ENCODE assay signal across 16 cellular contexts in genomic region chr15:95086543-95087252, GRCh38.
DNase-seq lines count a peak whose midpoint lies in the region; ATAC-seq and TF ChIP-seq lines count a peak whose summit lies in the region.
"Had no signal": no experiment of that assay in that cellular context is flagged by ENCODE, and none has a peak within 500 bp of the region (broad histone marks: within the 10 kb centered on the region; RNA-seq: fewer than 3 reads in every experiment).

No MANE protein-coding gene starts in this region.

- no TSS peak for BruUV-seq in OCI-LY7 (replicated peaks; lab: Mats Ljungman, UMichigan)

- DNase-seq in AG09309 (ENCODE audit: low read depth) (peak; percentile 8), HT1080 (ENCODE audit: low read depth) (peak; percentile 67), dedifferentiated amniotic fluid mesenchymal stem cell (ENCODE audit: extremely low spot score) (peak; percentile 53), left lung (no peak), OCI-LY7 (ENCODE audit: low spot score) (no peak)
- DNase-seq in activated T-cell treated with anti-CD3 and anti-CD28 coated beads, Interleukin-2, amount 50 U/mL, for 48 hours, result no peak
- DNase-seq: activated T-cell treated with anti-CD3 and anti-CD28 coated beads, Interleukin-2, amount 50 U/mL, for 72 hours; gastrocnemius medialis; GOT3; NCI-H446 treated with DMSO at 0.1 percent for 48 hours; SIG-M5; WERI-Rb-1 had no signal

- CTCF ChIA-PET in OCI-LY7 (lab: Charles Lee; ENCODE audit: unreplicated experiment), result interaction anchor here (0.5 kb wide), 1 partner anchor 51 kb away, joined by 4 read pairs; no protein-coding TSS in a partner anchor

- H3K27ac ChIP-seq in left lung, result peak overlapping the region; percentile 4 to 14
- H3K27ac ChIP-seq in OCI-LY7 (ENCODE audit: low read depth, low read length, poor library complexity, severe bottlenecking), result no peak overlapping the region
- H3K27ac ChIP-seq: gastrocnemius medialis, prostate gland, suprapubic skin, WERI-Rb-1 had no signal

- H3K4me2 ChIP-seq in OCI-LY7 (ENCODE audit: low read length), result no peak overlapping the region

- H3K4me1 ChIP-seq in left lung, result peaks cover 0 to 3% of the 10 kb centered on the region in 2 donors
- H3K4me1 ChIP-seq in OCI-LY7 (ENCODE audit: insufficient read depth, low read length, poor library complexity, severe bottlenecking), result no peaks in the 10 kb centered on the region
- H3K4me1 ChIP-seq: gastrocnemius medialis, prostate gland, suprapubic skin had no signal

- no peak for TF ChIP-seq CTCF in AG09309 (IDR thresholded peaks at IDR 0.05; ENCODE audit: control insufficient read depth, insufficient read depth, low read depth, low read length, missing control alignments)
- no peak for TF ChIP-seq CTCF in left lung (IDR thresholded peaks at IDR 0.05)
- TF ChIP-seq CTCF in OCI-LY7 (conservative IDR thresholded peaks at IDR 0.05; ENCODE audit: low read length), result no peak

- H3K9me3 ChIP-seq in left lung, result no peaks in the 10 kb centered on the region
- H3K9me3 ChIP-seq in OCI-LY7 (ENCODE audit: low read length), result no peaks in the 10 kb centered on the region
- H3K9me3 ChIP-seq: gastrocnemius medialis, prostate gland, suprapubic skin had no signal

- H3K27me3 ChIP-seq in left lung, result no peaks in the 10 kb centered on the region
- H3K27me3 ChIP-seq: gastrocnemius medialis, suprapubic skin had no signal

- H2AFZ ChIP-seq in OCI-LY7 (ENCODE audit: low read length), result no peak overlapping the region

- ATAC-seq in left lung, result peak; percentile 36
- no peak for ATAC-seq in HG03135 (IDR thresholded peaks at IDR 0.05; ENCODE audit: unreplicated experiment)
- ATAC-seq in HG02623 (IDR thresholded peaks at IDR 0.05; ENCODE audit: unreplicated experiment), result no peak
- ATAC-seq: activated T-cell treated with anti-CD3 and anti-CD28 coated beads, Interleukin-2, amount 50 U/mL, for 72 hours; gastrocnemius medialis had no signal

- POLR2A ChIA-PET in OCI-LY7 (lab: Charles Lee), result interaction anchor here (0.6 kb wide), 1 partner anchor 176 kb away, joined by 3 read pairs; no protein-coding TSS in a partner anchor

- H3K79me2 ChIP-seq in OCI-LY7 (ENCODE audit: insufficient read depth, low read depth, low read length), result no peaks in the 10 kb centered on the region

- H3K9me2 ChIP-seq in OCI-LY7 (ENCODE audit: insufficient read depth, low read length), result no peaks in the 10 kb centered on the region

- no peak overlapping the region for H3K4me3 ChIP-seq in AG09309 (ENCODE audit: control insufficient read depth, low read depth, low read length)
- no peak overlapping the region for H3K4me3 ChIP-seq in left lung
- H3K4me3 ChIP-seq in OCI-LY7 (ENCODE audit: low read depth, low read length, poor library complexity, severe bottlenecking), result no peak overlapping the region
- H3K4me3 ChIP-seq: gastrocnemius medialis, prostate gland, suprapubic skin had no signal

- intact Hi-C loops in left lung (cut with DNase I) (no loop called here), OCI-LY7 (cut with micrococcal nuclease; ENCODE audit: unreplicated experiment) (no loop called here)

- H3K36me3 ChIP-seq in left lung, result no peaks in the 10 kb centered on the region
- H3K36me3 ChIP-seq in OCI-LY7 (ENCODE audit: insufficient read depth, low read length), result no peaks in the 10 kb centered on the region
- H3K36me3 ChIP-seq: gastrocnemius medialis, prostate gland, suprapubic skin, WERI-Rb-1 had no signal

- H4K20me1 ChIP-seq in OCI-LY7 (ENCODE audit: insufficient read depth, low read length), result no peaks in the 10 kb centered on the region

Comparison
In these comparisons a context has a peak if more than half of its experiments do, and no peak if none do; other contexts are left out.
1. DNase-seq: peak in AG09309 (single experiment), HT1080 (single experiment) and dedifferentiated amniotic fluid mesenchymal stem cell (single experiment); none in left lung (0 of 2), activated T-cell treated with anti-CD3 and anti-CD28 coated beads, Interleukin-2, amount 50 U/mL, for 48 hours (0 of 2) and OCI-LY7 (single experiment).